ENCODE assay signal across 1 cellular context in genomic region chr3:119508172-119508845, GRCh38.
TF ChIP-seq lines count a peak whose summit lies in the region.

No MANE protein-coding gene starts in this region.

TF ChIP-seq in HepG2, 621 proteins besides CTCF, POLR2A, EP300 and RAD21:
- no peak for TF ChIP-seq ZNF639 (CRISPR knock-in tag; conservative IDR thresholded peaks at IDR 0.05)
- no peak for TF ChIP-seq ATF2 (CRISPR knock-in tag; IDR thresholded peaks at IDR 0.05)
- no peak for TF ChIP-seq AGO2 (optimal IDR thresholded peaks at IDR 0.05; ENCODE audit: low read depth, low read length)
- TF ChIP-seq NR2F2 (IDR thresholded peaks at IDR 0.05; ENCODE audit: borderline replicate concordance, low read depth): no peak
- no peak for TF ChIP-seq ZUFSP (CRISPR knock-in tag; IDR thresholded peaks at IDR 0.05; ENCODE audit: borderline replicate concordance)
- no peak for TF ChIP-seq ZNF432 (CRISPR knock-in tag; IDR thresholded peaks at IDR 0.05; ENCODE audit: borderline replicate concordance)
- TF ChIP-seq MEIS1 (CRISPR knock-in tag; IDR thresholded peaks at IDR 0.05; ENCODE audit: borderline replicate concordance): no peak
- TF ChIP-seq MLLT10 (CRISPR knock-in tag; IDR thresholded peaks at IDR 0.05): no peak
- no peak for TF ChIP-seq ZNF562 (CRISPR knock-in tag; IDR thresholded peaks at IDR 0.05; ENCODE audit: borderline replicate concordance)
- no peak for TF ChIP-seq BCL6 (CRISPR knock-in tag; IDR thresholded peaks at IDR 0.05)
- TF ChIP-seq PBX3 (CRISPR knock-in tag; IDR thresholded peaks at IDR 0.05; ENCODE audit: borderline replicate concordance): no peak
- no peak for TF ChIP-seq ZNF790 (CRISPR knock-in tag; IDR thresholded peaks at IDR 0.05; ENCODE audit: borderline replicate concordance)
- no peak for TF ChIP-seq BRF2 (CRISPR knock-in tag; IDR thresholded peaks at IDR 0.05)
- no peak for TF ChIP-seq CCDC6 (CRISPR knock-in tag; IDR thresholded peaks at IDR 0.05)
- TF ChIP-seq CEBPG (CRISPR knock-in tag; IDR thresholded peaks at IDR 0.05): no peak
- TF ChIP-seq HOXD1 (CRISPR knock-in tag; IDR thresholded peaks at IDR 0.05): no peak
- TF ChIP-seq GTF2F1 (IDR thresholded peaks at IDR 0.05; ENCODE audit: low read length): no peak
